In genomic region chr1:3856923-3857790, GRCh38 we compare ENCODE assay signal across 1 cellular context.
A peak's percentile ranks its signal among the peaks of the same experiment; 100 is the strongest.
TF ChIP-seq lines count a peak whose summit lies in the region.

Gene CEP104 (minus strand): TSS chr1:3857211. CDS start chr1:3852407, 4,804 bp downstream.
Gene DFFB (plus strand): TSS chr1:3857476. CDS start chr1:3857604, 128 bp downstream.

TF ChIP-seq in GM12878, 131 proteins besides CTCF, POLR2A, EP300 and RAD21 (continued from another document):
- TF ChIP-seq MLLT1 (IDR thresholded peaks at IDR 0.05) (no peak), IKZF1 (conservative IDR thresholded peaks at IDR 0.05) (peak; percentile 99), FOXK2 (IDR thresholded peaks at IDR 0.05) (no peak), NBN (IDR thresholded peaks at IDR 0.05) (no peak), ZNF207 (IDR thresholded peaks at IDR 0.05; ENCODE audit: borderline replicate concordance) (peak; percentile 36; the same call in 1 of the 2 replicates), MYC (IDR thresholded peaks at IDR 0.05; ENCODE audit: insufficient read depth, insufficient read length, insufficient replicate concordance, low read length, severe bottlenecking) (no peak), RCOR1 (conservative IDR thresholded peaks at IDR 0.05; ENCODE audit: low read depth, low read length) (no peak)
